21 cellular contexts compared by ENCODE assay signal in the genomic region with DNA sequence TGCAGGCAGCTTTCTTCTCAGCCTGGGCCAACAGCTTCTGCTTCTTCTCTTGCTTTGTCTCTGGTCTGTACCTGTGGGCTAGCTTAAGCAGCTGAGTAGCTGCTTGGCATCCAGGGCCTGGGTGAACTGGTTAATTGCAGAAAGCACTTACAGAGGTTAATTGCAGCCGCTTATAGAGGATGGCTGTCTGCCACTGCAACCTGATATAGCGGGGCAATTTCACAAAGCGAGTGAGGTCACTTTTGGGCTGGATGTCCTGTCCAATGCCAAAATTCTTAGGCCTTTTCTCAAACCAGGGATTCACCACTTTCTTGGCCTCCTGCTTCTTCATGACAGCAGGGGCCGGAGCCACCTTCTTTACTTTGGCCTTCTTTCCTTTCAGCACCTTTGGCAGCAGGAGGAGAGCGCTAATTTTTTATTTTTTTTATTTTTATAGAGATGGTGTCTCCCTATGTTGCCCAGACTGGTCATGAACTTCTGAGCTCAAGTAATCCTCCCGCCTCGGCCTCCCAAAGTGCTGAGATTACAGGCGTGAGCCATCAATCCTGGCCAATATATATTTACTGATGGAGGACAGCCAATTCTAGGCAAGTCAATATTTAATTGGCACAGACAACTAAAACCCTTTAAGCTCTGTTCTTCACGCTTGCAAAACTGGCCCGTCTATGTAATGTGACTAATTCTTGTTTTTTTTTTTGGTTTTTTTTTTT.
DNase-seq lines count a peak whose midpoint lies in the region; ATAC-seq and TF ChIP-seq lines count a peak whose summit lies in the region.
"Had no signal": no experiment of that assay in that cellular context is flagged by ENCODE, and none has a peak within 500 bp of the region (broad histone marks: within the 10 kb centered on the region; RNA-seq: fewer than 3 reads in every experiment).

No MANE protein-coding gene starts in this region.

- peak overlapping the region in 1 of 3 donors; percentile 39 for H3K27ac ChIP-seq in right lobe of liver
- H3K27ac ChIP-seq: esophagus squamous epithelium, heart left ventricle, SJSA1 had no signal

- ATAC-seq in right lobe of liver (peak; percentile 83 to 93 (median 88)), GM21786 (IDR thresholded peaks at IDR 0.05; ENCODE audit: unreplicated experiment) (no peak)
- ATAC-seq: activated CD4-positive, alpha-beta T cell treated with anti-CD3 and anti-CD28 coated beads for 36 hours; heart left ventricle had no signal

- no peaks in the 10 kb centered on the region for H3K36me3 ChIP-seq in right lobe of liver
- H3K36me3 ChIP-seq: SJSA1 had no signal

- peaks cover 5% of the 10 kb centered on the region for H3K4me1 Mint-ChIP-seq in CD14-positive monocyte
- H3K4me1 Mint-ChIP-seq: activated CD4-positive, alpha-beta T cell treated with anti-CD3 and anti-CD28 coated beads for 36 hours had no signal

- intact Hi-C loops in right lobe of liver (cut with DNase I), result no loop called here
- intact Hi-C loops in CD14-positive monocyte (cut with micrococcal nuclease), result no loop called here

- no peak overlapping the region for H3K27ac Mint-ChIP-seq in CD14-positive monocyte
- H3K27ac Mint-ChIP-seq: activated CD4-positive, alpha-beta T cell treated with anti-CD3 and anti-CD28 coated beads for 36 hours; HFFc6; mesothelial cell of epicardium had no signal

- no peaks in the 10 kb centered on the region for H3K36me3 Mint-ChIP-seq in CD14-positive monocyte
- H3K36me3 Mint-ChIP-seq: mesothelial cell of epicardium had no signal

- no peak for TF ChIP-seq POLR2A in right lobe of liver (IDR thresholded peaks at IDR 0.05)

- DNase-seq in NCI-H1417 (lab: John Stamatoyannopoulos, UW) (peak; percentile 19 to 86 (median 44)), NCI-H1417 treated with DMSO at 0.1 percent for 48 hours (lab: John Stamatoyannopoulos, UW) (no peak), NCI-H1105 (lab: John Stamatoyannopoulos, UW) (peak; percentile 70), NCI-H748 treated with DMSO at 0.1 percent for 48 hours (lab: John Stamatoyannopoulos, UW) (peak; percentile 66), right lobe of liver (no peak), CD14-positive monocyte (ENCODE audit: low spot score) (no peak)
- no peak for DNase-seq in central memory CD4-positive, alpha-beta T cell
- DNase-seq: activated CD4-positive, alpha-beta T cell treated with anti-CD3 and anti-CD28 coated beads for 36 hours; activated CD8-positive, alpha-beta memory T cell treated with anti-CD3 and anti-CD28 coated beads, Interleukin-2, amount 50 U/mL, for 4 hours; activated naive CD4-positive, alpha-beta T cell; aorta; dermis blood vessel endothelial cell; esophagus squamous epithelium; heart left ventricle; HFFc6; stimulated activated CD4-positive, alpha-beta T cell treated with anti-CD3 and anti-CD28 coated beads, Interleukin-2, amount 100 ng/mL, for 48 hours; stimulated activated CD8-positive, alpha-beta memory T cell treated with anti-CD3 and anti-CD28 coated beads, Interleukin-4, amount 100 ng/mL, for 48 hours; T-helper 9 cell had no signal

- no peaks in the 10 kb centered on the region for H3K9me3 ChIP-seq in right lobe of liver
- H3K9me3 ChIP-seq: esophagus squamous epithelium, heart left ventricle, SJSA1 had no signal

- 52% methylated on average over 10 of the region's 10 CpGs for WGBS in right lobe of liver (ENCODE audit: insufficient coverage, low coverage, low lambda C conversion rate, missing lambda C conversion rate)

- peaks cover 0 to 6% (median 2%) of the 10 kb centered on the region in 4 donors for H3K4me1 ChIP-seq in right lobe of liver
- H3K4me1 ChIP-seq: heart left ventricle, SJSA1 had no signal

- no peak for TF ChIP-seq CTCF in right lobe of liver (IDR thresholded peaks at IDR 0.05)
- TF ChIP-seq CTCF in CD14-positive monocyte (IDR thresholded peaks at IDR 0.05), result no peak

- no peaks in the 10 kb centered on the region for H3K9me3 Mint-ChIP-seq in CD14-positive monocyte
- H3K9me3 Mint-ChIP-seq: HFFc6, mesothelial cell of epicardium had no signal

- H3K27me3 ChIP-seq in right lobe of liver, result no peaks in the 10 kb centered on the region
- H3K27me3 ChIP-seq: esophagus squamous epithelium, heart left ventricle had no signal

- H3K27me3 Mint-ChIP-seq in CD14-positive monocyte (ENCODE audit: low read depth in 3 of 3), result peaks cover 0 to 2% (median 0%) of the 10 kb centered on the region in 3 donors
- H3K27me3 Mint-ChIP-seq: activated CD4-positive, alpha-beta T cell treated with anti-CD3 and anti-CD28 coated beads for 36 hours had no signal

- H3K4me3 Mint-ChIP-seq in CD14-positive monocyte, result no peak overlapping the region
- H3K4me3 Mint-ChIP-seq: activated CD4-positive, alpha-beta T cell treated with anti-CD3 and anti-CD28 coated beads for 36 hours; HFFc6; mesothelial cell of epicardium had no signal

- H3K4me3 ChIP-seq in right lobe of liver, result no peak overlapping the region
- H3K4me3 ChIP-seq: esophagus squamous epithelium, heart left ventricle, SJSA1 had no signal

Comparison
In these comparisons a context has a peak if more than half of its experiments do, and no peak if none do; other contexts are left out.
1. DNase-seq: peak in NCI-H1417 (3 of 3), NCI-H1105 (single experiment) and NCI-H748 treated with DMSO at 0.1 percent for 48 hours (single experiment); none in NCI-H1417 treated with DMSO at 0.1 percent for 48 hours (single experiment), right lobe of liver (0 of 3), CD14-positive monocyte (single experiment) and central memory CD4-positive, alpha-beta T cell (single experiment).